ENCODE assay signal across 22 cellular contexts in genomic region chr22:43237280-43237679, GRCh38.
"Had no signal": no experiment of that assay in that cellular context is flagged by ENCODE, and none has a peak within 500 bp of the region (broad histone marks: within the 10 kb centered on the region; RNA-seq: fewer than 3 reads in every experiment).

No MANE protein-coding gene starts in this region.

- H3K27ac ChIP-seq: brain microvascular endothelial cell, gastrocnemius medialis, neutrophil had no signal

- DNase-seq: activated CD4-positive, CD25-positive, alpha-beta regulatory T cell treated with anti-CD3 and anti-CD28 coated beads, Interleukin-2, amount 50 U/mL, for 72 hours; activated CD8-positive, alpha-beta memory T cell treated with anti-CD3 and anti-CD28 coated beads for 24 hours; activated CD8-positive, alpha-beta memory T cell treated with anti-CD3 and anti-CD28 coated beads, Interleukin-2, amount 50 U/mL, for 48 hours; activated effector memory CD4-positive, alpha-beta T cell treated with Interleukin-2 at 50 U/mL for 16 hours; activated naive CD4-positive, alpha-beta T cell treated with anti-CD3 and anti-CD28 coated beads, Interleukin-2, amount 10 ng/mL, durations not matched to agents 7 days and 5 days; activated naive CD8-positive, alpha-beta T cell treated with anti-CD3 and anti-CD28 coated beads, Interleukin-2, amount 50 U/mL, for 24 hours; activated T-cell treated with anti-CD3 and anti-CD28 coated beads, Interleukin-2, amount 50 U/mL, for 48 hours; aorta; brain microvascular endothelial cell; central memory CD4-positive, alpha-beta T cell; cortex of kidney; gastrocnemius medialis; kidney glomerular epithelial cell; left ventricle myocardium superior; mesenchymal stem cell; natural killer cell; retina; stimulated activated CD4-positive, alpha-beta T cell treated with anti-CD3 and anti-CD28 coated beads, Interleukin-2, amount 100 ng/mL, for 24 hours; stimulated activated naive CD8-positive, alpha-beta T cell treated with anti-CD3 and anti-CD28 coated beads, Interleukin-15, Interleukin-2, amounts not matched to agents 100 U/mL and 50 U/mL, for 24 hours had no signal

- H3K9me3 Mint-ChIP-seq: activated naive CD4-positive, alpha-beta T cell treated with anti-CD3 and anti-CD28 coated beads, Interleukin-2, amount 10 ng/mL, durations not matched to agents 7 days and 5 days; activated naive CD8-positive, alpha-beta T cell treated with anti-CD3 and anti-CD28 coated beads, Interleukin-2, amount 50 U/mL, for 24 hours; natural killer cell; T-helper 1 cell treated with Interleukin-12 subunit alpha and Interleukin-12 subunit beta and Interleukin-4 antibody, amounts not matched to agents 30 μg/mL and 1 μg/mL, for 36 hours; type B pancreatic cell had no signal

- H3K9me3 ChIP-seq: gastrocnemius medialis, neutrophil had no signal

- H3K36me3 ChIP-seq: brain microvascular endothelial cell, gastrocnemius medialis, neutrophil had no signal

- H3K4me1 Mint-ChIP-seq: activated naive CD4-positive, alpha-beta T cell treated with anti-CD3 and anti-CD28 coated beads, Interleukin-2, amount 10 ng/mL, durations not matched to agents 7 days and 5 days; activated naive CD8-positive, alpha-beta T cell treated with anti-CD3 and anti-CD28 coated beads, Interleukin-2, amount 50 U/mL, for 24 hours; natural killer cell had no signal

- H3K27me3 ChIP-seq: neutrophil had no signal

- H3K4me3 ChIP-seq: gastrocnemius medialis had no signal

- ATAC-seq: activated naive CD8-positive, alpha-beta T cell treated with anti-CD3 and anti-CD28 coated beads, Interleukin-2, amount 50 U/mL, for 24 hours; natural killer cell; stimulated activated naive CD8-positive, alpha-beta T cell treated with anti-CD3 and anti-CD28 coated beads, Interleukin-15, Interleukin-2, amounts not matched to agents 100 U/mL and 50 U/mL, for 24 hours had no signal

- H3K27me3 Mint-ChIP-seq: activated naive CD8-positive, alpha-beta T cell treated with anti-CD3 and anti-CD28 coated beads, Interleukin-2, amount 50 U/mL, for 24 hours had no signal

- H3K4me3 Mint-ChIP-seq: activated naive CD4-positive, alpha-beta T cell treated with anti-CD3 and anti-CD28 coated beads, Interleukin-2, amount 10 ng/mL, durations not matched to agents 7 days and 5 days; activated naive CD8-positive, alpha-beta T cell treated with anti-CD3 and anti-CD28 coated beads, Interleukin-2, amount 50 U/mL, for 24 hours; natural killer cell; T-helper 1 cell treated with Interleukin-12 subunit alpha and Interleukin-12 subunit beta and Interleukin-4 antibody, amounts not matched to agents 30 μg/mL and 1 μg/mL, for 36 hours; type B pancreatic cell had no signal

- H3K27ac Mint-ChIP-seq: activated naive CD4-positive, alpha-beta T cell treated with anti-CD3 and anti-CD28 coated beads, Interleukin-2, amount 10 ng/mL, durations not matched to agents 7 days and 5 days; activated naive CD8-positive, alpha-beta T cell treated with anti-CD3 and anti-CD28 coated beads, Interleukin-2, amount 50 U/mL, for 24 hours; T-helper 1 cell treated with Interleukin-12 subunit alpha and Interleukin-12 subunit beta and Interleukin-4 antibody, amounts not matched to agents 30 μg/mL and 1 μg/mL, for 36 hours; type B pancreatic cell had no signal

- H3K36me3 Mint-ChIP-seq: activated naive CD4-positive, alpha-beta T cell treated with anti-CD3 and anti-CD28 coated beads, Interleukin-2, amount 10 ng/mL, durations not matched to agents 7 days and 5 days; natural killer cell; type B pancreatic cell had no signal
